8 cellular contexts compared by ENCODE assay signal in genomic region chr6:46652603-46653438, GRCh38. TPM values are rescaled to one million over a fixed set of nuclear protein-coding genes. Genes with fewer than 3 reads are reported as not detected.
DNase-seq lines count a peak whose midpoint lies in the region; ATAC-seq and TF ChIP-seq lines count a peak whose summit lies in the region.

Gene CYP39A1 (minus strand): TSS chr6:46652818. CDS start chr6:46652582, 236 bp downstream.
Gene SLC25A27 (plus strand): TSS chr6:46652975. CDS start chr6:46653193, 218 bp downstream.

- H3K4me1 ChIP-seq in GM23248 (ENCODE audit: insufficient read depth), result peaks cover 12% of the 10 kb centered on the region
- H3K4me1 ChIP-seq in RWPE2 (ENCODE audit: insufficient read depth, poor library complexity, severe bottlenecking), result peaks cover 23% of the 10 kb centered on the region

- no peaks in the 10 kb centered on the region for H3K9me3 ChIP-seq in GM23248 (ENCODE audit: low read depth)
- no peaks in the 10 kb centered on the region for H3K9me3 ChIP-seq in RWPE2 (ENCODE audit: severe bottlenecking)

- no peak within 1 kb of the TSS for H3K27ac Mint-ChIP-seq in natural killer cell treated with Interleukin-12 subunit alpha and Interleukin-12 subunit beta and Interleukin-15 and Interleukin-18, amount 100 ng/mL, for 72 hours

- H2AFZ ChIP-seq in GM23248, result peak within 1 kb of the TSS; percentile 97

- no peaks in the 10 kb centered on the region for H3K27me3 ChIP-seq in GM23248 (replicated peaks; ENCODE audit: insufficient read depth)
- H3K27me3 ChIP-seq in RWPE2 (ENCODE audit: insufficient read depth, poor library complexity, severe bottlenecking), result no peaks in the 10 kb centered on the region

- peaks cover 27 to 45% of the 10 kb centered on the region in 2 donors for H3K27me3 Mint-ChIP-seq in natural killer cell treated with Interleukin-12 subunit alpha and Interleukin-12 subunit beta and Interleukin-15 and Interleukin-18, amount 100 ng/mL, for 72 hours

- H3K4me1 Mint-ChIP-seq in natural killer cell treated with Interleukin-12 subunit alpha and Interleukin-12 subunit beta and Interleukin-15 and Interleukin-18, amount 100 ng/mL, for 72 hours (ENCODE audit: low read depth in 2 of 2), result peaks cover 12 to 14% of the 10 kb centered on the region in 2 donors

- DNase-seq in DMS153 treated with DMSO at 0.1 percent for 48 hours (lab: John Stamatoyannopoulos, UW; ENCODE audit: unreplicated experiment) (peak; percentile 85), GM23248 (peak; percentile 96), LHCN-M2 (ENCODE audit: low read depth) (peak; percentile 75), RWPE2 (ENCODE audit: low spot score) (peak; percentile 91), activated gamma-delta T cell (lab: John Stamatoyannopoulos, UW) (peak; percentile 48), fibroblast of the aortic adventitia (ENCODE audit: low read depth) (peak; percentile 75)
- DNase-seq in natural killer cell treated with Interleukin-12 subunit alpha and Interleukin-12 subunit beta and Interleukin-15 and Interleukin-18, amount 100 ng/mL, for 72 hours (ENCODE audit: low spot score), result peak; percentile 85
- peak; percentile 38 to 60 (median 55) for DNase-seq in stimulated activated naive CD4-positive, alpha-beta T cell (lab: John Stamatoyannopoulos, UW)

- H4K20me1 ChIP-seq in GM23248 (ENCODE audit: insufficient read depth), result no peaks in the 10 kb centered on the region

- in situ Hi-C loops in GM23248 (cut with MboI), result no loop called here

- ATAC-seq in RWPE2 (ENCODE audit: low read depth), result peak; percentile 99
- ATAC-seq in natural killer cell treated with Interleukin-12 subunit alpha and Interleukin-12 subunit beta and Interleukin-15 and Interleukin-18, amount 100 ng/mL, for 72 hours, result peak; percentile 100

- H3K4me3 Mint-ChIP-seq in natural killer cell treated with Interleukin-12 subunit alpha and Interleukin-12 subunit beta and Interleukin-15 and Interleukin-18, amount 100 ng/mL, for 72 hours, result peak within 1 kb of the TSS; percentile 86

- H3K79me2 ChIP-seq in GM23248 (ENCODE audit: insufficient read depth), result no peaks in the 10 kb centered on the region

- no peaks in the 10 kb centered on the region for H3K36me3 ChIP-seq in GM23248 (ENCODE audit: low read depth)
- no peaks in the 10 kb centered on the region for H3K36me3 ChIP-seq in RWPE2 (ENCODE audit: low read depth)

- H3K9me2 ChIP-seq in GM23248 (ENCODE audit: insufficient read depth), result no peaks in the 10 kb centered on the region

- peak within 1 kb of the TSS; percentile 99 for H3K4me2 ChIP-seq in GM23248 (ENCODE audit: unreplicated experiment)

- H3K9ac ChIP-seq in GM23248, result peak within 1 kb of the TSS; percentile 81

- TF ChIP-seq CTCF in RWPE2 (IDR thresholded peaks at IDR 0.05; ENCODE audit: poor library complexity, severe bottlenecking) (no peak), fibroblast of the aortic adventitia (IDR thresholded peaks at IDR 0.05; ENCODE audit: insufficient read depth, low read length) (no peak)

- H3K27ac ChIP-seq in GM23248, result peak within 1 kb of the TSS; percentile 39
- no peak within 1 kb of the TSS for H3K27ac ChIP-seq in RWPE2 (ENCODE audit: poor library complexity, severe bottlenecking)

- WGBS in GM23248 (ENCODE audit: low coverage in 1 of 2, low lambda C conversion rate in 2 of 2, missing lambda C conversion rate in 2 of 2), 2 experiments, result 0 to 1% methylated on average over 63 to 71 of the region's 72 CpGs

- H3K36me3 Mint-ChIP-seq in natural killer cell treated with Interleukin-12 subunit alpha and Interleukin-12 subunit beta and Interleukin-15 and Interleukin-18, amount 100 ng/mL, for 72 hours, result no peaks in the 10 kb centered on the region

- peak within 1 kb of the TSS; percentile 96 for H3K4me3 ChIP-seq in GM23248
- H3K4me3 ChIP-seq in RWPE2 (ENCODE audit: severe bottlenecking), result peak within 1 kb of the TSS; percentile 86
- H3K4me3 ChIP-seq in fibroblast of the aortic adventitia (ENCODE audit: low read depth, low read length), result peak within 1 kb of the TSS; percentile 79

- no peaks in the 10 kb centered on the region for H3F3A ChIP-seq in GM23248 (ENCODE audit: insufficient read depth)

- no peaks in the 10 kb centered on the region for H3K9me3 Mint-ChIP-seq in natural killer cell treated with Interleukin-12 subunit alpha and Interleukin-12 subunit beta and Interleukin-15 and Interleukin-18, amount 100 ng/mL, for 72 hours

RNA-seq across cellular contexts. Expression of gene CYP39A1, which starts in this region (rescaled TPM):
- 0.38 TPM in 1 of 2 replicates, not detected in the other for total RNA-seq in GM23248 (2014; rRNA removed; shearing (Covaris generic))
- polyA plus RNA-seq in GM23248 (2016; fragmentation: Nextera tagmentation; extraction: Ambion mirVana), result 0.08 and 0.46 TPM in 2 replicates
- total RNA-seq in LHCN-M2 (2014; rRNA removed) (0.13 TPM in 1 of 2 replicates, not detected in the other), fibroblast of the aortic adventitia (ENCODE audit: low replicate concordance) (0.63 and 4.7 TPM in 2 replicates)
- 0.26 TPM for polyA plus RNA-seq in LHCN-M2 (2012)
- total RNA-seq in natural killer cell treated with Interleukin-12 subunit alpha and Interleukin-12 subunit beta and Interleukin-15 and Interleukin-18, amount 100 ng/mL, for 72 hours, result not detected

RNA-seq across cellular contexts. Expression of gene SLC25A27, which starts in this region (rescaled TPM):
- 2.4 and 16.3 TPM in 2 replicates for total RNA-seq in GM23248 (2014; rRNA removed; shearing (Covaris generic))
- 2.8 and 3.0 TPM in 2 replicates for polyA plus RNA-seq in GM23248 (2016; fragmentation: Nextera tagmentation; extraction: Ambion mirVana)
- total RNA-seq in LHCN-M2 (2014; rRNA removed), result 0.58 and 2.1 TPM in 2 replicates
- polyA plus RNA-seq in LHCN-M2 (2012), result 1.1 TPM
- 6.2 and 27.3 TPM in 2 replicates for total RNA-seq in fibroblast of the aortic adventitia (ENCODE audit: low replicate concordance)
- total RNA-seq in natural killer cell treated with Interleukin-12 subunit alpha and Interleukin-12 subunit beta and Interleukin-15 and Interleukin-18, amount 100 ng/mL, for 72 hours, result 1 to 10 TPM in 1 of 2 donors, not detected in 1; 1.0 TPM
